ENCODE assay signal across 12 cellular contexts in the genomic region with DNA sequence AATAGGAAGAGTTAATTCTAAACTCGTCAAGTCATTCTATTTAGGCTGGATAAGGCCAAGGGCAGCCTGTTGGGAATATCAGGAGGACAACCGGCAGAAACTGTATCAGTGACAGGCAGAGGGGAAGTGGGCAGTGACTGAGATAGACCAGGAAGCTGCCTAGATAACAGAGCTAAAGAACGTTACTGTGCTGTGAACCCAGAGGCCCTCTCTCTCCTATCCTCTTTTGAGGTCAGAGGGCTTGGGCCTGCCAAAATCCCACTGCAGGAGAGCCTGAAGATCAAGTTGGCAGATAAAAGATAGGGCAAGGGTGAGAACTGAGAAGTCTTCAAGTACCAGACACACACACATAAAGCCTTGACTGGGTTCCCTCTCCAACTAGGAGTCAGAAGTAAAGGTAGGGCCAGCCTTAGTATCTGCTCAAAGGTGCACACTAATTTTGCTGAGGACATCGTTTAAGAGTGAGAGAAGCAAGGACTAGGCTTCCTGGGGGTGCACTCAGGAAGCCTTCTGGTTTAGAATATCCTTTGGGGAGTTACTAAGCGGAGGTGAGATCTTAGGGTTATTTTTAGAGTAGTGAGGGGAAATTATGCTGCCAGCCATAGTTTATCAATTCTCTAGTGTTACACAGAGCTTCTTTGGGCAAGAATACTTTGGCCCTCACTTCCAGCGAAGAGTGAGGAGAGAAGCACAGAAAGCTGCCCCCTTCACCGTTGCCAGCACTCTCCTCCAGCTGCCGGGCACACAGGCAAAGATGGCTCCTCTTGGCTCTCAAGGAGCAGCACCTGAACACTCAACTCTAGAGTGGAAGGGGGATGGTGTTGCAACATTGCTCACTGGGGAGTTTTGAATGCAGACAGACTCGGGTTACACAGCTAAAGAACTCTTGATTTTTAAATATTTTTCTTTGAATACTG. TPM values are rescaled to one million over a fixed set of nuclear protein-coding genes. Genes with fewer than 3 reads are reported as not detected.
DNase-seq lines count a peak whose midpoint lies in the region; ATAC-seq, FAIRE-seq and TF ChIP-seq lines count a peak whose summit lies in the region.
"Had no signal": no experiment of that assay in that cellular context is flagged by ENCODE, and none has a peak within 500 bp of the region (broad histone marks: within the 10 kb centered on the region; RNA-seq: fewer than 3 reads in every experiment).

No MANE protein-coding gene starts in this region.

- intact Hi-C loops in right cardiac atrium (cut with DNase I), result no loop called here

- in situ Hi-C loops in GM13977 (cut with MboI; ENCODE audit: low pct_unique_long_range_greater_than_20kb, low sequenced_read_pairs, unreplicated experiment), result no loop called here

- H3K36me3 ChIP-seq in BLaER1 (no peaks in the 10 kb centered on the region), OCI-LY3 (replicated peaks; ENCODE audit: low read depth, low read length) (no peaks in the 10 kb centered on the region), small intestine (ENCODE audit: control insufficient read depth in 2 of 2, insufficient read depth in 2 of 2, low read length in 2 of 2) (no peaks in the 10 kb centered on the region)
- H3K36me3 ChIP-seq: colonic mucosa had no signal

- H3K4me3 ChIP-seq in BLaER1 (no peak overlapping the region), OCI-LY3 (ENCODE audit: low read length) (no peak overlapping the region), right cardiac atrium (ENCODE audit: low read length) (peak overlapping the region; percentile 33), small intestine (ENCODE audit: low read depth in 1 of 2, low read length in 2 of 2) (no peak overlapping the region)
- H3K4me3 ChIP-seq: colonic mucosa had no signal

- DNase-seq in GM20000 (ENCODE audit: low spot score), result peak; percentile 8
- peak; percentile 23 to 54 (median 47) for DNase-seq in right cardiac atrium
- DNase-seq in GM13977 (ENCODE audit: low spot score), result no peak
- DNase-seq in small intestine, result no peak
- no peak for DNase-seq in mucosa of gallbladder (ENCODE audit: low spot score)
- no peak for DNase-seq in DMS53 (lab: John Stamatoyannopoulos, UW)
- DNase-seq: activated T-cell treated with anti-CD3 and anti-CD28 coated beads, Interleukin-2, amount 50 U/mL, for 72 hours; colonic mucosa; NCI-H748 treated with DMSO at 0.1 percent for 48 hours; T1000 had no signal

- H3K9ac ChIP-seq in BLaER1, result no peak overlapping the region
- H3K9ac ChIP-seq in OCI-LY3 (ENCODE audit: low read length), result no peak overlapping the region

- H4K20me1 ChIP-seq in BLaER1 (no peaks in the 10 kb centered on the region), OCI-LY3 (ENCODE audit: insufficient read depth, low read length) (no peaks in the 10 kb centered on the region)

- peak overlapping the region; percentile 69 for H3K4me2 ChIP-seq in BLaER1
- no peak overlapping the region for H3K4me2 ChIP-seq in OCI-LY3 (ENCODE audit: low read length)

- WGBS in right cardiac atrium, result 33% methylated on average over 9 of the region's 9 CpGs
- WGBS in small intestine, 3 donors, result 61 to 72% (median 67%) methylated on average over 9 of the region's 9 CpGs

- H3K4me1 ChIP-seq in BLaER1 (peaks cover 24% of the 10 kb centered on the region), OCI-LY3 (ENCODE audit: low read length) (peaks cover 9% of the 10 kb centered on the region), right cardiac atrium (ENCODE audit: control insufficient read depth, insufficient read depth, low read length) (peaks cover 14% of the 10 kb centered on the region), small intestine (ENCODE audit: control insufficient read depth in 2 of 2, insufficient read depth in 1 of 2, low read depth in 1 of 2, low read length in 1 of 2) (no peaks in the 10 kb centered on the region)
- H3K4me1 ChIP-seq: colonic mucosa had no signal

- no peak for FAIRE-seq in small intestine (lab: Jason Lieb, UNC)

- H3K27ac ChIP-seq in BLaER1, result peak overlapping the region; percentile 68
- no peak overlapping the region for H3K27ac ChIP-seq in OCI-LY3 (ENCODE audit: low read length)
- H3K27ac ChIP-seq in right cardiac atrium (ENCODE audit: low read length), result peak overlapping the region; percentile 97
- peak overlapping the region in 1 of 2 donors; percentile 26 for H3K27ac ChIP-seq in small intestine (ENCODE audit: low read depth in 1 of 2, low read length in 1 of 2)
- H3K27ac ChIP-seq: colonic mucosa had no signal

- no peaks in the 10 kb centered on the region for H3K9me3 ChIP-seq in BLaER1
- H3K9me3 ChIP-seq in OCI-LY3 (ENCODE audit: insufficient read depth, low read length), result no peaks in the 10 kb centered on the region
- no peaks in the 10 kb centered on the region for H3K9me3 ChIP-seq in right cardiac atrium (ENCODE audit: control insufficient read depth, low read length)
- H3K9me3 ChIP-seq in small intestine (ENCODE audit: control insufficient read depth, low read depth), result no peaks in the 10 kb centered on the region
- H3K9me3 ChIP-seq: colonic mucosa had no signal

- peak overlapping the region; percentile 72 for H2AFZ ChIP-seq in OCI-LY3 (ENCODE audit: low read depth, low read length)

- H3K27me3 ChIP-seq in BLaER1, result no peaks in the 10 kb centered on the region
- H3K27me3 ChIP-seq in OCI-LY3 (ENCODE audit: low read depth, low read length), result no peaks in the 10 kb centered on the region
- no peaks in the 10 kb centered on the region for H3K27me3 ChIP-seq in right cardiac atrium (ENCODE audit: control insufficient read depth, insufficient read depth)
- H3K27me3 ChIP-seq in small intestine (ENCODE audit: control insufficient read depth in 2 of 2, insufficient read depth in 2 of 2, low read length in 2 of 2), result no peaks in the 10 kb centered on the region
- H3K27me3 ChIP-seq: colonic mucosa had no signal

- no peak for TF ChIP-seq CTCF in GM20000 (IDR thresholded peaks at IDR 0.05; ENCODE audit: extremely low read depth, missing control alignments)
- no peak for TF ChIP-seq CTCF in OCI-LY3 (IDR thresholded peaks at IDR 0.05; ENCODE audit: low read depth, low read length)
- TF ChIP-seq CTCF in GM13977 (IDR thresholded peaks at IDR 0.05; ENCODE audit: extremely low read depth, insufficient read depth, missing control alignments), result no peak

- peak; percentile 92 to 93 for ATAC-seq in right cardiac atrium
- ATAC-seq: activated T-cell treated with anti-CD3 and anti-CD28 coated beads, Interleukin-2, amount 50 U/mL, for 72 hours had no signal

- H3K79me2 ChIP-seq in OCI-LY3 (ENCODE audit: low read length), result no peaks in the 10 kb centered on the region

RNA-seq across cellular contexts. Expression of a gene that starts 9.8 kb away (rescaled TPM):
- 100 to 1,000 TPM in 3 of 4 donors, 10 to 100 TPM in 1; 97.9 to 128 (median 119) TPM for total RNA-seq in right cardiac atrium
- 76.0 TPM for polyA plus RNA-seq in right cardiac atrium
- polyA plus RNA-seq in small intestine, result 10 to 100 TPM in 1 of 3 donors, 1 to 10 TPM in 1, under 1 TPM in 1; 0.89 to 29.8 (median 8.1) TPM
- 138 TPM for total RNA-seq in mucosa of gallbladder
- total RNA-seq: activated T-cell treated with anti-CD3 and anti-CD28 coated beads, Interleukin-2, amount 50 U/mL, for 72 hours had no signal

Comparison
In these comparisons a context has a peak if more than half of its experiments do, and no peak if none do; other contexts are left out.
1. DNase-seq: peak in GM20000 (single experiment) and right cardiac atrium (3 of 3); none in GM13977 (single experiment), small intestine (single experiment), mucosa of gallbladder (single experiment) and DMS53 (single experiment).